In genomic region chr6:157954150-157955117, GRCh38 we compare ENCODE assay signal across 10 cellular contexts. TPM values are rescaled to one million over a fixed set of nuclear protein-coding genes. Genes with fewer than 3 reads are reported as not detected.
DNase-seq lines count a peak whose midpoint lies in the region; ATAC-seq and TF ChIP-seq lines count a peak whose summit lies in the region.
"Had no signal": no experiment of that assay in that cellular context is flagged by ENCODE, and none has a peak within 500 bp of the region (broad histone marks: within the 10 kb centered on the region; RNA-seq: fewer than 3 reads in every experiment).

No MANE protein-coding gene starts in this region.

- H3K36me3 ChIP-seq in Loucy (ENCODE audit: insufficient read depth, low read length) (no peaks in the 10 kb centered on the region), endocrine pancreas (ENCODE audit: control insufficient read depth, insufficient read depth, low read length) (no peaks in the 10 kb centered on the region)

- peak; percentile 93 for DNase-seq in mucosa of gallbladder (ENCODE audit: low spot score)
- DNase-seq in hypothalamus (lab: John Stamatoyannopoulos, UW) = no peak
- no peak for DNase-seq in DMS153 (lab: John Stamatoyannopoulos, UW)
- DNase-seq: DND-41, NCI-H2081 treated with DMSO at 0.1 percent for 48 hours had no signal

- H3F3A ChIP-seq in Loucy (ENCODE audit: low read depth) = no peaks in the 10 kb centered on the region

- H4K20me1 ChIP-seq in Loucy (ENCODE audit: insufficient read depth, low read length, poor library complexity, severe bottlenecking) = no peaks in the 10 kb centered on the region

- ATAC-seq in GM19467 (IDR thresholded peaks at IDR 0.05; ENCODE audit: unreplicated experiment) (no peak), GM18498 (IDR thresholded peaks at IDR 0.05; ENCODE audit: unreplicated experiment) (no peak)

- H3K4me1 ChIP-seq in Loucy (ENCODE audit: insufficient read depth, low read length, poor library complexity, severe bottlenecking) (no peaks in the 10 kb centered on the region), endocrine pancreas (ENCODE audit: control insufficient read depth, insufficient read depth, low read length) (no peaks in the 10 kb centered on the region)

- peak overlapping the region; percentile 30; the same call in 1 of the 2 replicates for H3K27ac ChIP-seq in 22Rv1

- H3K9ac ChIP-seq in Loucy (ENCODE audit: low read depth, low read length, poor library complexity, severe bottlenecking) (no peak overlapping the region), endocrine pancreas (ENCODE audit: control insufficient read depth, insufficient read depth, low read length) (peak overlapping the region; percentile 33)

- H3K9me3 ChIP-seq in Loucy (ENCODE audit: insufficient read depth, low read depth, low read length) (peaks cover 9% of the 10 kb centered on the region; the same call in 1 of the 2 replicates), endocrine pancreas (ENCODE audit: control insufficient read depth, low read length) (no peaks in the 10 kb centered on the region)

- H3K9me2 ChIP-seq in Loucy (replicated peaks; ENCODE audit: low read depth, low read length) = no peaks in the 10 kb centered on the region

- H3K27me3 ChIP-seq in Loucy (ENCODE audit: insufficient read depth, low read length, poor library complexity, severe bottlenecking) = no peaks in the 10 kb centered on the region
- H3K27me3 ChIP-seq in endocrine pancreas (ENCODE audit: control insufficient read depth, insufficient read depth, low read length) = no peaks in the 10 kb centered on the region

- no peak overlapping the region for H3K4me3 ChIP-seq in Loucy (ENCODE audit: low read length, poor library complexity, severe bottlenecking)
- peak overlapping the region; percentile 35 for H3K4me3 ChIP-seq in endocrine pancreas (ENCODE audit: control insufficient read depth, insufficient read depth, low read length)

- no peaks in the 10 kb centered on the region for H3K79me2 ChIP-seq in Loucy (ENCODE audit: insufficient read depth, low read length)

- H2AFZ ChIP-seq in Loucy (ENCODE audit: low read length) = peak overlapping the region; percentile 13

- TF ChIP-seq CTCF in 22Rv1 (IDR thresholded peaks at IDR 0.05) = peak; percentile 61
- TF ChIP-seq CTCF in Loucy (conservative IDR thresholded peaks at IDR 0.05; ENCODE audit: low read length) = no peak

- no peak overlapping the region for H3K4me2 ChIP-seq in Loucy (ENCODE audit: low read depth, low read length, poor library complexity, severe bottlenecking)

RNA-seq across cellular contexts. Expression of gene SYNJ2, which starts 27.2 kb away (rescaled TPM):
- 26.8 TPM for total RNA-seq in mucosa of gallbladder
